In genomic region chr1:188058801-188059200, GRCh38 we compare ENCODE assay signal across 10 cellular contexts.
"Had no signal": no experiment of that assay in that cellular context is flagged by ENCODE, and none has a peak within 500 bp of the region (broad histone marks: within the 10 kb centered on the region; RNA-seq: fewer than 3 reads in every experiment).

No MANE protein-coding gene starts in this region.

- H3K9ac ChIP-seq: KMS-11 had no signal

- H3K4me1 Mint-ChIP-seq: GM23338, IgD-negative memory B cell had no signal

- H3K27ac Mint-ChIP-seq: GM23338, IgD-negative memory B cell had no signal

- H3K36me3 Mint-ChIP-seq: IgD-negative memory B cell had no signal

- H2AFZ ChIP-seq: GM23338 had no signal

- H3K9me3 ChIP-seq: HAP-1 had no signal

- H3K36me3 ChIP-seq: HAP-1 had no signal

- H3K4me1 ChIP-seq: HAP-1 had no signal

- ATAC-seq: GM23338, HCT116 had no signal

- H3K4me3 Mint-ChIP-seq: GM23338, IgD-negative memory B cell had no signal

- H3K4me3 ChIP-seq: GM23338, HAP-1 had no signal

- H3K27ac ChIP-seq: KMS-11 had no signal

- H3K4me2 ChIP-seq: GM23338, KMS-11 had no signal

- H3K27me3 Mint-ChIP-seq: IgD-negative memory B cell had no signal

- DNase-seq: Karpas-422, KBM-7 had no signal

- FAIRE-seq: H1, H54, HTR-8/SVneo had no signal
